Comparison of ENCODE assay signal across 8 cellular contexts in genomic region chr1:109214695-109215623, GRCh38. TPM values are rescaled to one million over a fixed set of nuclear protein-coding genes. Genes with fewer than 3 reads are reported as not detected.
DNase-seq lines count a peak whose midpoint lies in the region; ATAC-seq, FAIRE-seq and TF ChIP-seq lines count a peak whose summit lies in the region.

No MANE protein-coding gene starts in this region.

- H3K36me3 ChIP-seq in astrocyte (ENCODE audit: insufficient read depth, low read length) (peaks cover 5% of the 10 kb centered on the region), skeletal muscle satellite cell (ENCODE audit: insufficient read depth, low read length) (peaks cover 3% of the 10 kb centered on the region)

- peaks cover 30% of the 10 kb centered on the region for H4K20me1 ChIP-seq in astrocyte (ENCODE audit: insufficient read depth, low read length)

- in situ Hi-C loops in G401 (cut with HindIII; ENCODE audit: low sequenced_read_pairs) = no loop called here

- H3K4me2 ChIP-seq in astrocyte (ENCODE audit: low read length) = peak overlapping the region; percentile 82
- peak overlapping the region; percentile 80 for H3K4me2 ChIP-seq in skeletal muscle satellite cell (ENCODE audit: low read length)

- H3K4me1 ChIP-seq in astrocyte (ENCODE audit: insufficient read depth, low read length) (peaks cover 16% of the 10 kb centered on the region), skeletal muscle satellite cell (ENCODE audit: control insufficient read depth, insufficient read depth, low read length) (peaks cover 14% of the 10 kb centered on the region)

- TF ChIP-seq CTCF in astrocyte (IDR thresholded peaks at IDR 0.05; ENCODE audit: insufficient read depth, low read depth, low read length) = no peak

- peaks cover 6% of the 10 kb centered on the region for H3K4me1 Mint-ChIP-seq in astrocyte (ENCODE audit: low read depth, unreplicated experiment)

- H3K4me3 ChIP-seq in astrocyte (ENCODE audit: insufficient read depth, low read depth, low read length) (peak overlapping the region; percentile 84), iPS-11a (ENCODE audit: low read depth, low read length) (peak overlapping the region; percentile 98), skeletal muscle satellite cell (ENCODE audit: low read length) (peak overlapping the region; percentile 93)

- peak overlapping the region; percentile 85 for H2AFZ ChIP-seq in astrocyte (ENCODE audit: low read depth, low read length)

- peaks cover 20% of the 10 kb centered on the region for H3K36me3 Mint-ChIP-seq in astrocyte (ENCODE audit: low read depth, unreplicated experiment)

- H3K27me3 ChIP-seq in astrocyte (ENCODE audit: insufficient read depth, low read length) = no peaks in the 10 kb centered on the region
- no peaks in the 10 kb centered on the region for H3K27me3 ChIP-seq in skeletal muscle satellite cell (ENCODE audit: control insufficient read depth, insufficient read depth, low read length)

- H3K9me3 ChIP-seq in astrocyte (ENCODE audit: insufficient read depth, low read depth, low read length) = no peaks in the 10 kb centered on the region
- H3K9me3 ChIP-seq in skeletal muscle satellite cell (replicated peaks; ENCODE audit: low read length) = no peaks in the 10 kb centered on the region

- H3K27me3 Mint-ChIP-seq in astrocyte (ENCODE audit: low read depth, unreplicated experiment) = no peaks in the 10 kb centered on the region

- peak overlapping the region; percentile 91 for H3K27ac ChIP-seq in astrocyte (ENCODE audit: low read depth, low read length)

- H3K79me2 ChIP-seq in astrocyte (ENCODE audit: insufficient read depth, low read length) = peaks cover 57% of the 10 kb centered on the region

- H3K9me3 Mint-ChIP-seq in astrocyte (ENCODE audit: unreplicated experiment) = no peaks in the 10 kb centered on the region

- FAIRE-seq in astrocyte (lab: Jason Lieb, UNC) = no peak

- H3K4me3 Mint-ChIP-seq in astrocyte (ENCODE audit: unreplicated experiment) = peak overlapping the region; percentile 97

- DNase-seq in G401 (ENCODE audit: low spot score) = peak; percentile 66
- peak; percentile 58 for DNase-seq in LHCN-M2 (ENCODE audit: low read depth)
- DNase-seq in SHP77 (lab: John Stamatoyannopoulos, UW) = peak; percentile 66 to 80
- DNase-seq in astrocyte (ENCODE audit: low read depth) = peak; percentile 86
- no peak for DNase-seq in T-helper 9 cell

- peak overlapping the region; percentile 99 for H3K27ac Mint-ChIP-seq in astrocyte (ENCODE audit: unreplicated experiment)

- peak overlapping the region; percentile 93 for H3K9ac ChIP-seq in astrocyte (ENCODE audit: low read length)
- H3K9ac ChIP-seq in skeletal muscle satellite cell (ENCODE audit: low read depth, low read length) = peak overlapping the region; percentile 93

- no peak for ATAC-seq in GM18520 (IDR thresholded peaks at IDR 0.05; ENCODE audit: unreplicated experiment)

RNA-seq across cellular contexts. Expression of gene SARS1, which starts 1.2 kb away (rescaled TPM):
- 205 and 214 TPM in 2 replicates for total RNA-seq in G401 (2014; rRNA removed; shearing (Covaris generic))
- total RNA-seq in LHCN-M2 (2014; rRNA removed) = 134 and 149 TPM in 2 replicates
- 165 TPM for polyA plus RNA-seq in LHCN-M2 (2012)
- total RNA-seq in astrocyte = 350 and 355 TPM in 2 replicates
- 199 and 255 TPM in 2 replicates for total RNA-seq in skeletal muscle satellite cell (2012; rRNA removed)

RNA-seq across cellular contexts. Expression of gene CELSR2, which starts 34.4 kb away (rescaled TPM):
- total RNA-seq in G401 (2014; rRNA removed; shearing (Covaris generic)) = 4.2 and 5.0 TPM in 2 replicates
- total RNA-seq in LHCN-M2 (2014; rRNA removed) (0.06 and 0.17 TPM in 2 replicates), astrocyte (8.5 and 10.0 TPM in 2 replicates)
- polyA plus RNA-seq in LHCN-M2 (2012) = 0.36 TPM
- 0.25 and 0.44 TPM in 2 replicates for total RNA-seq in skeletal muscle satellite cell (2012; rRNA removed)
